Comparison of ENCODE assay signal across 14 cellular contexts in the genomic region with DNA sequence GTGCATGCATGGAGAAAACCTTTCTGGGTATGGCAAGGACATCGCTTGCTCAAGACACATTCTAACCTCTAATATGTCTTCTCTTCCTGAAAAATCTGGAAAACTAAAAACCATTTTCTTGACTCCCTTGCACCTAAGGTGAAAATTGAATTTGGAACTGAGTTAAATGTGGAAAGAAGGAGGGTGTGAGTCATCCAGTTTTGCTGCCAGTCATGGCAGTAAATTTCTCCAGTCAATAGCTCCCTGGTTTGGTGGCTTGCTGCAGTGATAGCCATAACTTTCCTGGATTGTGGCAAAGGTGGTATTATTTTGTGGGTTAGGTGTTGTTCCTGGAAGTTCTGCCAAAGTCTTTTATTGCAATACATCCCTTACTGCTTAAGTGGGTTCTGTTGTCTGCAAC. TPM values are rescaled to one million over a fixed set of nuclear protein-coding genes. Genes with fewer than 3 reads are reported as not detected.
DNase-seq lines count a peak whose midpoint lies in the region; ATAC-seq, FAIRE-seq and TF ChIP-seq lines count a peak whose summit lies in the region.
"Had no signal": no experiment of that assay in that cellular context is flagged by ENCODE, and none has a peak within 500 bp of the region (broad histone marks: within the 10 kb centered on the region; RNA-seq: fewer than 3 reads in every experiment).

No MANE protein-coding gene starts in this region.

- dilution Hi-C loops in IMR-90 (cut with HindIII; ENCODE audit: low sequenced_read_pairs, unreplicated experiment), result no loop called here

- no peaks in the 10 kb centered on the region for H3K9me3 Mint-ChIP-seq in Caco-2 (ENCODE audit: unreplicated experiment)
- H3K9me3 Mint-ChIP-seq in astrocyte (ENCODE audit: unreplicated experiment), result no peaks in the 10 kb centered on the region
- H3K9me3 Mint-ChIP-seq: GM23338 had no signal

- intact Hi-C loops in Caco-2 (cut with micrococcal nuclease; ENCODE audit: unreplicated experiment), result loop anchor here (5.0 to 10.0 kb wide), 2 partner anchors 117 to 125 kb away; no protein-coding TSS in a partner anchor
- intact Hi-C loops in IMR-90 (cut with micrococcal nuclease), result loop anchor here (10.0 kb wide), 1 partner anchor 115 kb away; no protein-coding TSS in a partner anchor

- ATAC-seq in IMR-90 (ENCODE audit: low read depth), result no peak
- no peak for ATAC-seq in GM18519 (IDR thresholded peaks at IDR 0.05; ENCODE audit: low FRiP score, unreplicated experiment)
- no peak for ATAC-seq in HG02870 (IDR thresholded peaks at IDR 0.05; ENCODE audit: unreplicated experiment)
- no peak for ATAC-seq in GM19463 (IDR thresholded peaks at IDR 0.05; ENCODE audit: unreplicated experiment)
- ATAC-seq: GM23338, heart right ventricle had no signal

- in situ Hi-C loops in IMR-90 (cut with MboI; ENCODE audit: low sequenced_read_pairs), result no loop called here

- H4K91ac ChIP-seq in IMR-90 (ENCODE audit: insufficient read depth, low read depth, low read length), result no peak overlapping the region

- CTCF ChIA-PET in Caco-2 (lab: Charles Lee), result no interaction called here
- CTCF ChIA-PET in IMR-90 (lab: Yijun Ruan, JAX), result no interaction called here

- H3K4me1 ChIP-seq in Caco-2, result no peaks in the 10 kb centered on the region
- H3K4me1 ChIP-seq in IMR-90 (ENCODE audit: control insufficient read depth, insufficient read depth, low read length), result peaks cover 2% of the 10 kb centered on the region
- H3K4me1 ChIP-seq in astrocyte (ENCODE audit: insufficient read depth, low read length), result peaks cover 22% of the 10 kb centered on the region
- H3K4me1 ChIP-seq: BE2C had no signal

- H4K8ac ChIP-seq in IMR-90 (ENCODE audit: low read depth in 2 of 2, low read length in 2 of 2), result no peak overlapping the region

- H3K9ac ChIP-seq in IMR-90 (ENCODE audit: low read depth, low read length), result no peak overlapping the region
- no peak overlapping the region for H3K9ac ChIP-seq in astrocyte (ENCODE audit: low read length)

- POLR2A ChIA-PET in Caco-2 (lab: Charles Lee), result no interaction called here
- POLR2A ChIA-PET in IMR-90 (lab: Charles Lee; ENCODE audit: unreplicated experiment), result no interaction called here

- TF ChIP-seq RAD21 in IMR-90 (IDR thresholded peaks at IDR 0.05; ENCODE audit: low read length), result no peak

- TF ChIP-seq CTCF in Caco-2 (IDR thresholded peaks at IDR 0.05; ENCODE audit: insufficient read depth in 1 of 2, low read depth in 1 of 2, low read length in 1 of 2, severe bottlenecking in 1 of 2, unreplicated experiment in 1 of 2), result no peak
- no peak for TF ChIP-seq CTCF in IMR-90 (conservative IDR thresholded peaks at IDR 0.05; ENCODE audit: low read depth, low read length)
- TF ChIP-seq CTCF in astrocyte (IDR thresholded peaks at IDR 0.05; ENCODE audit: insufficient read depth, low read depth, low read length), result no peak

- H3K27me3 ChIP-seq in Caco-2 (replicated peaks; ENCODE audit: control insufficient read depth, insufficient read depth, low read length) (no peaks in the 10 kb centered on the region), IMR-90 (ENCODE audit: control insufficient read depth, insufficient read depth, low read length) (no peaks in the 10 kb centered on the region), astrocyte (ENCODE audit: insufficient read depth, low read length) (no peaks in the 10 kb centered on the region)
- H3K27me3 ChIP-seq: BE2C, heart right ventricle had no signal

- H3K4ac ChIP-seq in IMR-90 (ENCODE audit: low read depth, low read length), result no peak overlapping the region

- H3K56ac ChIP-seq in IMR-90 (ENCODE audit: extremely low read depth, insufficient read depth, low read length), result no peak overlapping the region

- H3K27ac ChIP-seq in IMR-90 (ENCODE audit: insufficient read depth, low read length) (no peak overlapping the region), astrocyte (ENCODE audit: low read depth, low read length) (no peak overlapping the region)
- H3K27ac ChIP-seq: heart right ventricle had no signal

- H3K4me2 ChIP-seq in IMR-90 (ENCODE audit: low read depth, low read length) (no peak overlapping the region), astrocyte (ENCODE audit: low read length) (peak overlapping the region; percentile 8)
- H3K4me2 ChIP-seq: GM23338 had no signal

- DNase-seq in Caco-2 (no peak), IMR-90 (peak; percentile 21), astrocyte (ENCODE audit: low read depth) (peak; percentile 10), iris pigment epithelial cell (ENCODE audit: low read depth) (peak; percentile 40), cerebellum (ENCODE audit: low spot score) (no peak)
- DNase-seq: BE2C, DMS153, heart right ventricle, NCI-H1417 treated with DMSO at 0.1 percent for 48 hours, NCI-H345 had no signal

- no peaks in the 10 kb centered on the region for H3K27me3 Mint-ChIP-seq in Caco-2 (ENCODE audit: insufficient read depth, unreplicated experiment)
- H3K27me3 Mint-ChIP-seq in astrocyte (ENCODE audit: low read depth, unreplicated experiment), result no peaks in the 10 kb centered on the region

- WGBS in IMR-90 (ENCODE audit: extremely low coverage in 2 of 2, insufficient read length in 1 of 2), 2 experiments, result no CpG with 5 or more reads among the region's 1 CpG

- no peak overlapping the region for H3K18ac ChIP-seq in IMR-90 (ENCODE audit: low read depth, low read length)

- peaks cover 9% of the 10 kb centered on the region for H3K4me1 Mint-ChIP-seq in Caco-2 (ENCODE audit: low read depth, unreplicated experiment)
- H3K4me1 Mint-ChIP-seq in astrocyte (ENCODE audit: low read depth, unreplicated experiment), result peaks cover 18% of the 10 kb centered on the region

- H3K4me3 Mint-ChIP-seq in Caco-2 (ENCODE audit: unreplicated experiment) (no peak overlapping the region), astrocyte (ENCODE audit: unreplicated experiment) (no peak overlapping the region)

- peaks cover 37 to 69% of the 10 kb centered on the region in 2 experiments for H3K79me1 ChIP-seq in IMR-90 (ENCODE audit: low read depth in 1 of 2, low read length in 2 of 2)

- no peak overlapping the region for H3K23ac ChIP-seq in IMR-90 (ENCODE audit: low read depth, low read length)

- no peak overlapping the region for H3K14ac ChIP-seq in IMR-90 (replicated peaks; ENCODE audit: low read depth, low read length)

- no TSS peak for BruUV-seq in Caco-2 (replicated peaks; lab: Mats Ljungman, UMichigan)
- BruUV-seq in IMR-90 (replicated peaks; lab: Mats Ljungman, UMichigan), result no TSS peak

- H2BK20ac ChIP-seq in IMR-90 (ENCODE audit: low read depth, low read length), result no peak overlapping the region

- H3K27ac Mint-ChIP-seq in Caco-2 (ENCODE audit: unreplicated experiment) (peak overlapping the region; percentile 78), astrocyte (ENCODE audit: unreplicated experiment) (no peak overlapping the region)
- H3K27ac Mint-ChIP-seq: GM23338 had no signal

- H3K4me3 ChIP-seq in Caco-2 (ENCODE audit: low read depth, low read length) (no peak overlapping the region), IMR-90 (ENCODE audit: insufficient read depth, low read depth, low read length) (no peak overlapping the region), astrocyte (ENCODE audit: insufficient read depth, low read depth, low read length) (no peak overlapping the region)
- H3K4me3 ChIP-seq: heart right ventricle had no signal

- no peak overlapping the region for H2BK120ac ChIP-seq in IMR-90 (ENCODE audit: low read depth, low read length)

- peaks cover 5% of the 10 kb centered on the region; the same call in 1 of the 2 replicates for H3K9me1 ChIP-seq in IMR-90 (ENCODE audit: insufficient read depth, low read length)

- H3K36me3 Mint-ChIP-seq in Caco-2 (ENCODE audit: insufficient read depth, unreplicated experiment) (peaks cover 9% of the 10 kb centered on the region), astrocyte (ENCODE audit: low read depth, unreplicated experiment) (peaks cover 10% of the 10 kb centered on the region)

- no peak overlapping the region for H2BK15ac ChIP-seq in IMR-90 (ENCODE audit: low read depth, low read length)

- no peaks in the 10 kb centered on the region for H3K36me3 ChIP-seq in Caco-2 (ENCODE audit: control insufficient read depth, insufficient read depth, low read length)
- H3K36me3 ChIP-seq in IMR-90 (ENCODE audit: control insufficient read depth, insufficient read depth, low read length), result 0 out of 2 replicates have a peak, but pooled peaks cover 2% of the 10 kb centered on the region
- H3K36me3 ChIP-seq in astrocyte (ENCODE audit: insufficient read depth, low read length), result no peaks in the 10 kb centered on the region
- H3K36me3 ChIP-seq: BE2C had no signal

- H3K9me3 ChIP-seq in Caco-2, result no peaks in the 10 kb centered on the region
- H3K9me3 ChIP-seq in IMR-90 (ENCODE audit: control insufficient read depth, insufficient read depth, low read length), result no peaks in the 10 kb centered on the region
- no peaks in the 10 kb centered on the region for H3K9me3 ChIP-seq in astrocyte (ENCODE audit: insufficient read depth, low read depth, low read length)
- H3K9me3 ChIP-seq: BE2C, heart right ventricle had no signal

- no peak overlapping the region for H2AK5ac ChIP-seq in IMR-90 (ENCODE audit: low read depth, low read length)

- no peaks in the 10 kb centered on the region for H4K20me1 ChIP-seq in IMR-90 (ENCODE audit: insufficient read depth, low read length)
- peaks cover 40% of the 10 kb centered on the region for H4K20me1 ChIP-seq in astrocyte (ENCODE audit: insufficient read depth, low read length)

- peaks cover 90% of the 10 kb centered on the region for H3K79me2 ChIP-seq in astrocyte (ENCODE audit: insufficient read depth, low read length)

- H2BK5ac ChIP-seq in IMR-90 (ENCODE audit: low read depth, low read length, poor library complexity, severe bottlenecking), result no peak overlapping the region

- FAIRE-seq in astrocyte (lab: Jason Lieb, UNC), result no peak

- no peak overlapping the region for H4K5ac ChIP-seq in IMR-90 (ENCODE audit: low read depth, low read length)

- H2AK9ac ChIP-seq in IMR-90 (replicated peaks; ENCODE audit: low read depth, low read length, poor library complexity), result no peak overlapping the region

- TF ChIP-seq POLR2A in IMR-90 (IDR thresholded peaks at IDR 0.05; ENCODE audit: low read depth, low read length), result no peak

- H2AFZ ChIP-seq in IMR-90 (replicated peaks; ENCODE audit: low read length, poor library complexity) (no peak overlapping the region), astrocyte (ENCODE audit: low read depth, low read length) (no peak overlapping the region)
- H2AFZ ChIP-seq: GM23338 had no signal

RNA-seq across cellular contexts. Expression of gene ZCCHC17, which starts 2.5 kb away (rescaled TPM):
- total RNA-seq in Caco-2 (2022), result 21.4 and 24.1 TPM in 2 replicates
- total RNA-seq in IMR-90 (2012; rRNA removed), result 48.4 and 63.0 TPM in 2 replicates
- 44.1 and 48.9 TPM in 2 replicates for polyA plus RNA-seq in IMR-90 (2012; rRNA removed)
- polyA plus RNA-seq in IMR-90 (2012; cell fraction: cytosol; rRNA removed), result 16.3 and 19.4 TPM in 2 replicates
- polyA plus RNA-seq in IMR-90 (2012; cell fraction: nucleus; rRNA removed; ENCODE audit: low replicate concordance), result 6.7 and 18.8 TPM in 2 replicates
- total RNA-seq in astrocyte, result 43.4 and 51.3 TPM in 2 replicates
- total RNA-seq in cerebellum, result 32.7 TPM

RNA-seq across cellular contexts. Expression of gene SNRNP40, which starts 2.8 kb away (rescaled TPM):
- total RNA-seq in Caco-2 (2022) (49.5 and 56.5 TPM in 2 replicates), IMR-90 (2012; rRNA removed) (148 and 178 TPM in 2 replicates), astrocyte (41.0 and 42.0 TPM in 2 replicates), cerebellum (93.9 TPM)
- polyA plus RNA-seq in IMR-90 (2012; rRNA removed), result 52.3 and 53.1 TPM in 2 replicates
- polyA plus RNA-seq in IMR-90 (2012; cell fraction: cytosol; rRNA removed), result 22.9 and 30.2 TPM in 2 replicates
- 10.1 and 36.3 TPM in 2 replicates for polyA plus RNA-seq in IMR-90 (2012; cell fraction: nucleus; rRNA removed; ENCODE audit: low replicate concordance)

RNA-seq across cellular contexts. Expression of gene NKAIN1, which starts 59.7 kb away (rescaled TPM):
- total RNA-seq in Caco-2 (2022) (0.12 TPM in 1 of 2 replicates, not detected in the other), IMR-90 (2012; rRNA removed) (under 0.01 TPM in 2 replicates), astrocyte (5.6 and 6.8 TPM in 2 replicates), cerebellum (30.8 TPM)
- 0.09 TPM in 1 of 2 replicates, not detected in the other for polyA plus RNA-seq in IMR-90 (2012; rRNA removed)
- polyA plus RNA-seq in IMR-90 (2012; cell fraction: cytosol; rRNA removed), result 0.03 and 0.11 TPM in 2 replicates
- 0.02 and 0.07 TPM in 2 replicates for polyA plus RNA-seq in IMR-90 (2012; cell fraction: nucleus; rRNA removed; ENCODE audit: low replicate concordance)

Comparison
In these comparisons a context has a peak if more than half of its experiments do, and no peak if none do; other contexts are left out.
1. DNase-seq: peak in IMR-90 (single experiment), astrocyte (single experiment) and iris pigment epithelial cell (single experiment); none in Caco-2 (0 of 2) and cerebellum (single experiment).